ENCODE assay signal across 14 cellular contexts in the genomic region with DNA sequence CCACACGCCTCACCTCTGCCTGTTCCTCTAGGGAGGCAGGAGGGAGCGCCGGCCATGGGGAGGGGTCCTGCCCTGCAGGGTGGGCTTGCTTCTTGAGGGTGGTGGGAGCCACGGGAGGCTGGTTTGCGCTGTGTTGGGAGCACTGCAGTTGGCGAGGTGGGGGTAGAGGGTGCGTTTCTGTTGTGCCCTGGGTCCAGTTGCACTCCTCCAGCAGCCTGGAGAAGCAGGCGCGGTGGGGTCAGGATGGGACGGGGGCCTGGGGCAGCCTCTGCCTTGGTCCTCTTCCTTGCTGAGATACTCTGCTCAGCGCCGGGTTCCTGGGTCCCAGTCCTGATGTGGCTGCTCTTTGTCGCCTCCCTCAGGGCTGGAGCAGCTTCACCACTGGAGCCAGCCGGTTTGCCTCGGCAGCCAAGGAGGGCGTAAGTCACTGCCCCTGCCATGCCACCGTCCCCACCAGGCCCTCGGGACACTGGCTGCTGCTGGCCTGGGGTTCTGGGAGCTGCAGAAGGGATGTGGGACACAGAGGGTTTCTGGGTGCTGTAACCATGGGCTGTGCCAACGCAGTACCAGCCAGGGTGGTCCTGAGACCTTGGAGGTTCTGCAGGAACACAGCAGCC. TPM values are rescaled to one million over a fixed set of nuclear protein-coding genes. Genes with fewer than 3 reads are reported as not detected.
DNase-seq lines count a peak whose midpoint lies in the region; ATAC-seq and TF ChIP-seq lines count a peak whose summit lies in the region.
"Had no signal": no experiment of that assay in that cellular context is flagged by ENCODE, and none has a peak within 500 bp of the region (broad histone marks: within the 10 kb centered on the region; RNA-seq: fewer than 3 reads in every experiment).

No MANE protein-coding gene starts in this region.

- CTCF ChIA-PET in RWPE1 (lab: Yijun Ruan, JAX) = interaction anchor here (0.5 to 2.1 kb wide), 9 partner anchors 9 to 224 kb away, joined by 3 to 11 read pairs (median 4); no protein-coding TSS in a partner anchor

- peaks cover 5% of the 10 kb centered on the region for H3K27me3 Mint-ChIP-seq in glutamatergic neuron (ENCODE audit: unreplicated experiment)
- H3K27me3 Mint-ChIP-seq: activated naive CD8-positive, alpha-beta T cell treated with anti-CD3 and anti-CD28 coated beads, Interleukin-2, amount 10 ng/mL, durations not matched to agents 7 days and 5 days had no signal

- no peaks in the 10 kb centered on the region for H3K36me3 Mint-ChIP-seq in glutamatergic neuron (ENCODE audit: unreplicated experiment)

- peaks cover 2% of the 10 kb centered on the region for H3K4me1 Mint-ChIP-seq in glutamatergic neuron (ENCODE audit: low read depth, unreplicated experiment)

- POLR2A ChIA-PET in RWPE1 (lab: Yijun Ruan, JAX; ENCODE audit: low non-redundant PET) = no interaction called here

- no peak for DNase-seq in AG09309 (ENCODE audit: low read depth)
- DNase-seq in RWPE1 (ENCODE audit: low spot score) = no peak
- DNase-seq in glutamatergic neuron = peak; percentile 58
- DNase-seq in hypothalamus (lab: John Stamatoyannopoulos, UW) = no peak
- DNase-seq in GDM1 (lab: John Stamatoyannopoulos, UW) = no peak
- DNase-seq: activated CD4-positive, alpha-beta T cell treated with anti-CD3 and anti-CD28 coated beads, Interleukin-2, amount 50 U/mL, for 1 hour; activated naive CD8-positive, alpha-beta T cell treated with anti-CD3 and anti-CD28 coated beads, Interleukin-2, amount 10 ng/mL, durations not matched to agents 7 days and 5 days; small intestine had no signal

- no peak overlapping the region for H3K27ac ChIP-seq in RWPE1

- H3K4me3 ChIP-seq in AG09309 (ENCODE audit: control insufficient read depth, low read depth, low read length) (no peak overlapping the region), GM12875 (ENCODE audit: low read depth, low read length) (no peak overlapping the region)

- H3K27ac Mint-ChIP-seq in glutamatergic neuron (ENCODE audit: unreplicated experiment) = no peak overlapping the region
- H3K27ac Mint-ChIP-seq: activated naive CD8-positive, alpha-beta T cell treated with anti-CD3 and anti-CD28 coated beads, Interleukin-2, amount 10 ng/mL, durations not matched to agents 7 days and 5 days had no signal

- H3K9me3 Mint-ChIP-seq in glutamatergic neuron (ENCODE audit: unreplicated experiment) = peaks cover 1% of the 10 kb centered on the region
- H3K9me3 Mint-ChIP-seq: activated naive CD8-positive, alpha-beta T cell treated with anti-CD3 and anti-CD28 coated beads, Interleukin-2, amount 10 ng/mL, durations not matched to agents 7 days and 5 days had no signal

- TF ChIP-seq CTCF in AG09309 (IDR thresholded peaks at IDR 0.05; ENCODE audit: control insufficient read depth, insufficient read depth, low read depth, low read length, missing control alignments) (peak; percentile 29), GM12875 (IDR thresholded peaks at IDR 0.05; ENCODE audit: borderline replicate concordance, insufficient read depth, low read depth, low read length) (peak; percentile 42; the same call in 1 of the 2 replicates), RWPE1 (conservative IDR thresholded peaks at IDR 0.05; ENCODE audit: low read depth) (peak; percentile 46), glutamatergic neuron (IDR thresholded peaks at IDR 0.05; ENCODE audit: partially characterized antibody, unreplicated experiment) (peak; percentile 31)

- no peak overlapping the region for H3K4me3 Mint-ChIP-seq in glutamatergic neuron (ENCODE audit: unreplicated experiment)
- H3K4me3 Mint-ChIP-seq: activated naive CD8-positive, alpha-beta T cell treated with anti-CD3 and anti-CD28 coated beads, Interleukin-2, amount 10 ng/mL, durations not matched to agents 7 days and 5 days had no signal

- ATAC-seq in HG03159 (IDR thresholded peaks at IDR 0.05; ENCODE audit: unreplicated experiment) = no peak
- no peak for ATAC-seq in HG03135 (IDR thresholded peaks at IDR 0.05; ENCODE audit: unreplicated experiment)

RNA-seq across cellular contexts. Expression of gene ARFGAP1, which starts 8.4 kb away (rescaled TPM):
- total RNA-seq in glutamatergic neuron (ENCODE audit: unreplicated experiment) = 93.6 TPM

RNA-seq across cellular contexts. Expression of gene COL20A1, which starts 11.9 kb away (rescaled TPM):
- total RNA-seq in glutamatergic neuron (ENCODE audit: unreplicated experiment) = 2.1 TPM
- total RNA-seq: fibroblast of lung, RPMI7951 had no signal

RNA-seq across cellular contexts. Expression of gene NKAIN4, which starts 26.8 kb away (rescaled TPM):
- 183 TPM for total RNA-seq in glutamatergic neuron (ENCODE audit: unreplicated experiment)
- total RNA-seq: activated naive CD8-positive, alpha-beta T cell treated with anti-CD3 and anti-CD28 coated beads, Interleukin-2, amount 10 ng/mL, durations not matched to agents 7 days and 5 days; fibroblast of lung; lung microvascular endothelial cell; RPMI7951 had no signal

RNA-seq across cellular contexts. Expression of gene BIRC7, which starts 45.3 kb away (rescaled TPM):
- not detected for total RNA-seq in glutamatergic neuron (ENCODE audit: unreplicated experiment)
- total RNA-seq: activated naive CD8-positive, alpha-beta T cell treated with anti-CD3 and anti-CD28 coated beads, Interleukin-2, amount 10 ng/mL, durations not matched to agents 7 days and 5 days; fibroblast of lung; lung microvascular endothelial cell; RPMI7951 had no signal
